1 cellular context compared by ENCODE assay signal in genomic region chr19:33677745-33678426, GRCh38.
TF ChIP-seq lines count a peak whose summit lies in the region.

No MANE protein-coding gene starts in this region.

TF ChIP-seq in K562, 482 proteins besides CTCF, POLR2A, EP300 and RAD21 (continued from another document):
- TF ChIP-seq AFF1 (IDR thresholded peaks at IDR 0.05; ENCODE audit: low read depth in 1 of 2, partially characterized antibody in 2 of 2) (peak in 1 of 2 experiments; percentile 37), REST (CRISPR knock-in tag; IDR thresholded peaks at IDR 0.05; ENCODE audit: low read depth) (peak; percentile 92), EHMT2 (IDR thresholded peaks at IDR 0.05) (peak; percentile 97)
